ENCODE assay signal across 7 cellular contexts in the genomic region with DNA sequence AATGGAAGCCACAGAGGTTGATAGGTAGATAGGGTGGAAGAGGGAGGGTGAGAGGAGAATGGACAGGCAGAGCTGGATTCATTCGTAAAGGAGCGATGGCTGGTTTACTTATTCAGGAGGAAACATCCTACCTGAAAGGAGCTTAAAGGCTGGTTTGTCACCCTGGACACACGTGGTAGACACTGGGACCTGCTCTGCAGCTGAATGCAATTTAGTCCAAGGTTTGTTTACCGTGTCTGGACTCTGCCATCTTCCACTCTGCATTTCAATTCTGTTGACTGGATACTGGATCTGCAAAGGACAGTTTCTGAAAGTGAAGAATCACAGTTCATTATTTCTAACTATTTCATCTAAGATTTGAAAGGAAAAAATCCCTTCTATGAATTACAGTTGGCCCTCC. TPM values are rescaled to one million over a fixed set of nuclear protein-coding genes. Genes with fewer than 3 reads are reported as not detected.
"Had no signal": no experiment of that assay in that cellular context is flagged by ENCODE, and none has a peak within 500 bp of the region (broad histone marks: within the 10 kb centered on the region; RNA-seq: fewer than 3 reads in every experiment).

No MANE protein-coding gene starts in this region.

RNA-seq across cellular contexts. Expression of a gene that starts 15.6 kb away (rescaled TPM):
- total RNA-seq: GM23248, GM23338, H1, H4, H7, H9, HFFc6 had no signal
- polyA plus RNA-seq: GM23248, GM23338, H1 had no signal
